19 cellular contexts compared by ENCODE assay signal in the genomic region with DNA sequence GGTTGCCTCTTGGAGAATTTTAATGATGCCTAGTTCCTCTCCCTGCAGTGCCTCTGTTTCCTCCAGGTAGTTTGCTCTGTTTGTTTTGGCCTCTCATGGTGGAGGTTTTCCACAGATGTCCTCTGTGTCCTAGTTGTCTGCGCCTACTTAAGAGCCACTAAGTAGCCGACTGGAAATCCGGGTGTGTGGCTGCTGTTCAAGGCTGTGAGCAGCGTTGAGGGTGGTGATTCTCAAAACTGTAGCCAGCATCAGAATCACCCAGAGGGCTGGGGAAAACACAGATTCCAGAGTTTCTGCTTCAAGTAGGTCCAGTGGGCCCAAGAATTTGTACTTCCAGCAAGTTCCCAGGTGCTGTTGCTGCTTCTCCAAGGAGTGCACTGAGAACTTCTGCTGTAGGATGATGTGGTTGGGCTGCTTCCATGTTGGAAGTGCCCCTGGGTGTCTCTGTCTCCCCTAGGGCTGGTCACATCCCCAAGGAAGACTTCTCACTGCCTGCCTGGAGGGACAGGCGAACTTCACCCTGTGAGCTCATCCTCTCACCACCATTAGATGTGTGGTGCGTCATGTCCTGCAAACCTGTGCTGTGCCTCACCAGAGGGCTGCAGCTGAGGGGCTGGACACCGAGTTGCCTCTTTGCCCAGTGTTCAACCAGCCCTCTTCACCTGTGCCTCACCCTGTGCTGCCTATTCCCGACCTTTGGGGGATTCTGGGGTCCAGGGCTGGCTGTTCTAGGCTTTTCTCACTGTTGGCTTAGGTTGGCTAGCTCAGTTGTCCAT. TPM values are rescaled to one million over a fixed set of nuclear protein-coding genes. Genes with fewer than 3 reads are reported as not detected.
A peak's percentile ranks its signal among the peaks of the same experiment; 100 is the strongest.
DNase-seq lines count a peak whose midpoint lies in the region; ATAC-seq, FAIRE-seq and TF ChIP-seq lines count a peak whose summit lies in the region.
"Had no signal": no experiment of that assay in that cellular context is flagged by ENCODE, and none has a peak within 500 bp of the region (broad histone marks: within the 10 kb centered on the region; RNA-seq: fewer than 3 reads in every experiment).

No MANE protein-coding gene starts in this region.

- no peaks in the 10 kb centered on the region for H3K27me3 ChIP-seq in spleen (replicated peaks in 1 of 7)

- H3K36me3 ChIP-seq in spleen = peaks cover 5 to 100% (median 94%) of the 10 kb centered on the region in 6 donors

- no peak for DNase-seq in activated naive CD4-positive, alpha-beta T cell treated with anti-CD3 and anti-CD28 coated beads, Interleukin-2, amount 10 ng/mL, durations not matched to agents 7 days and 5 days
- DNase-seq in activated naive CD4-positive, alpha-beta T cell treated with Interleukin-2 at 50 U/mL for 16 hours = no peak
- no peak for DNase-seq in activated CD4-positive, alpha-beta memory T cell treated with anti-CD3 and anti-CD28 coated beads, Interleukin-2, amount 10 ng/mL, durations not matched to agents 7 days and 5 days
- peak; percentile 46 for DNase-seq in islet precursor cell
- DNase-seq in spleen = no peak
- no peak for DNase-seq in GM12891 (ENCODE audit: insufficient read length, low spot score)
- DNase-seq: mucosa of descending colon; PC-3; SK-N-SH; stimulated activated CD4-positive, alpha-beta T cell treated with anti-CD3 and anti-CD28 coated beads, Interleukin-12 subunit alpha, Interleukin-12 subunit beta, amount 100 ng/mL, for 4 hours had no signal

- intact Hi-C loops in spleen (cut with DNase I; ENCODE audit: low total_unique reads) = no loop called here

- TF ChIP-seq CTCF in spleen (IDR thresholded peaks at IDR 0.05 in 8 of 11, conservative IDR thresholded peaks at IDR 0.05 in 3 of 11) = no peak

- ATAC-seq in GM18870 (IDR thresholded peaks at IDR 0.05; ENCODE audit: unreplicated experiment) (no peak), HG02571 (IDR thresholded peaks at IDR 0.05; ENCODE audit: unreplicated experiment) (no peak)
- ATAC-seq: esophagus mucosa, HCT116, mucosa of descending colon, PC-3, WTC11 had no signal

- H3K27me3 Mint-ChIP-seq in activated naive CD4-positive, alpha-beta T cell treated with anti-CD3 and anti-CD28 coated beads, Interleukin-2, amount 10 ng/mL, durations not matched to agents 7 days and 5 days = no peaks in the 10 kb centered on the region
- no peaks in the 10 kb centered on the region for H3K27me3 Mint-ChIP-seq in activated CD4-positive, alpha-beta memory T cell treated with anti-CD3 and anti-CD28 coated beads, Interleukin-2, amount 10 ng/mL, durations not matched to agents 7 days and 5 days
- H3K27me3 Mint-ChIP-seq: dendritic cell treated with granulocyte-macrophage colony-stimulating factor and Interleukin-4, amounts not matched to agents 40 ng/mL and 50 ng/mL, for 4 days had no signal

- POLR2A ChIA-PET in activated CD4-positive, alpha-beta memory T cell treated with anti-CD3 and anti-CD28 coated beads, Interleukin-2, amount 10 ng/mL, durations not matched to agents 7 days and 5 days (lab: Charles Lee) = interaction anchor here (0.9 kb wide), 1 partner anchor 40 kb away, joined by 3 read pairs; no protein-coding TSS in a partner anchor

- no peaks in the 10 kb centered on the region for H3K9me3 Mint-ChIP-seq in activated naive CD4-positive, alpha-beta T cell treated with anti-CD3 and anti-CD28 coated beads, Interleukin-2, amount 10 ng/mL, durations not matched to agents 7 days and 5 days
- H3K9me3 Mint-ChIP-seq in activated CD4-positive, alpha-beta memory T cell treated with anti-CD3 and anti-CD28 coated beads, Interleukin-2, amount 10 ng/mL, durations not matched to agents 7 days and 5 days = no peaks in the 10 kb centered on the region
- H3K9me3 Mint-ChIP-seq: dendritic cell treated with granulocyte-macrophage colony-stimulating factor and Interleukin-4, amounts not matched to agents 40 ng/mL and 50 ng/mL, for 4 days; WTC11 had no signal

- peak overlapping the region; percentile 44 to 77 (median 52) for H3K27ac ChIP-seq in spleen

- peaks cover 81% of the 10 kb centered on the region for H3K36me3 Mint-ChIP-seq in activated naive CD4-positive, alpha-beta T cell treated with anti-CD3 and anti-CD28 coated beads, Interleukin-2, amount 10 ng/mL, durations not matched to agents 7 days and 5 days
- peaks cover 87% of the 10 kb centered on the region for H3K36me3 Mint-ChIP-seq in activated CD4-positive, alpha-beta memory T cell treated with anti-CD3 and anti-CD28 coated beads, Interleukin-2, amount 10 ng/mL, durations not matched to agents 7 days and 5 days (ENCODE audit: low read depth)

- no peak overlapping the region for H3K4me3 ChIP-seq in spleen
- H3K4me3 ChIP-seq: mucosa of descending colon had no signal

- peak overlapping the region; percentile 85 for H3K27ac Mint-ChIP-seq in activated naive CD4-positive, alpha-beta T cell treated with anti-CD3 and anti-CD28 coated beads, Interleukin-2, amount 10 ng/mL, durations not matched to agents 7 days and 5 days
- H3K27ac Mint-ChIP-seq in activated CD4-positive, alpha-beta memory T cell treated with anti-CD3 and anti-CD28 coated beads, Interleukin-2, amount 10 ng/mL, durations not matched to agents 7 days and 5 days = peak overlapping the region; percentile 83
- H3K27ac Mint-ChIP-seq: dendritic cell treated with granulocyte-macrophage colony-stimulating factor and Interleukin-4, amounts not matched to agents 40 ng/mL and 50 ng/mL, for 4 days; WTC11 had no signal

- H3K4me1 Mint-ChIP-seq in activated naive CD4-positive, alpha-beta T cell treated with anti-CD3 and anti-CD28 coated beads, Interleukin-2, amount 10 ng/mL, durations not matched to agents 7 days and 5 days = peaks cover 19% of the 10 kb centered on the region
- peaks cover 32% of the 10 kb centered on the region for H3K4me1 Mint-ChIP-seq in activated CD4-positive, alpha-beta memory T cell treated with anti-CD3 and anti-CD28 coated beads, Interleukin-2, amount 10 ng/mL, durations not matched to agents 7 days and 5 days
- H3K4me1 Mint-ChIP-seq: WTC11 had no signal

- H3K4me3 Mint-ChIP-seq in activated naive CD4-positive, alpha-beta T cell treated with anti-CD3 and anti-CD28 coated beads, Interleukin-2, amount 10 ng/mL, durations not matched to agents 7 days and 5 days = no peak overlapping the region
- H3K4me3 Mint-ChIP-seq in activated CD4-positive, alpha-beta memory T cell treated with anti-CD3 and anti-CD28 coated beads, Interleukin-2, amount 10 ng/mL, durations not matched to agents 7 days and 5 days = peak overlapping the region; percentile 30
- H3K4me3 Mint-ChIP-seq: dendritic cell treated with granulocyte-macrophage colony-stimulating factor and Interleukin-4, amounts not matched to agents 40 ng/mL and 50 ng/mL, for 4 days; WTC11 had no signal

- H3K4me1 ChIP-seq in spleen = peaks cover 11 to 46% (median 23%) of the 10 kb centered on the region in 6 donors

- CTCF ChIA-PET in activated naive CD4-positive, alpha-beta T cell treated with anti-CD3 and anti-CD28 coated beads, Interleukin-2, amount 10 ng/mL, durations not matched to agents 7 days and 5 days (lab: Charles Lee) = no interaction called here
- CTCF ChIA-PET in activated CD4-positive, alpha-beta memory T cell treated with anti-CD3 and anti-CD28 coated beads, Interleukin-2, amount 10 ng/mL, durations not matched to agents 7 days and 5 days (lab: Charles Lee) = interaction anchor here (1.3 to 1.8 kb wide), 3 partner anchors 10 to 196 kb away, joined by 3 to 4 read pairs (median 4); no protein-coding TSS in a partner anchor

- FAIRE-seq in GM12891 (lab: Jason Lieb, UNC) = no peak
- FAIRE-seq: astrocyte, G401.6, keratinocyte had no signal

- TF ChIP-seq POLR2A in spleen (IDR thresholded peaks at IDR 0.05) (no peak), GM12891 (IDR thresholded peaks at IDR 0.05; ENCODE audit: low read depth, low read length) (no peak)

- WGBS in spleen, 5 donors = 83 to 90% (median 89%) methylated on average over 8 of the region's 8 CpGs

- no peaks in the 10 kb centered on the region for H3K9me3 ChIP-seq in spleen
- H3K9me3 ChIP-seq: mucosa of descending colon, SK-N-SH had no signal

TF ChIP-seq in GM12891, 5 proteins besides CTCF, POLR2A, EP300 and RAD21:
- TF ChIP-seq PAX5 (IDR thresholded peaks at IDR 0.05; ENCODE audit: insufficient read depth, low read length, severe bottlenecking) (no peak), TAF1 (IDR thresholded peaks at IDR 0.05; ENCODE audit: low read depth, low read length) (no peak)
TF ChIP-seq in GM12891: peak in this region for 0.

RNA-seq across cellular contexts. Expression of a gene that starts 34.8 kb away (rescaled TPM):
- 10 to 100 TPM; 35.2 to 35.7 TPM for total RNA-seq in activated CD4-positive, alpha-beta memory T cell treated with anti-CD3 and anti-CD28 coated beads, Interleukin-2, amount 10 ng/mL, durations not matched to agents 7 days and 5 days
- 100 to 1,000 TPM in 1 of 7 donors, 10 to 100 TPM in 6; 55.7 to 117 (median 86.7) TPM for total RNA-seq in spleen
- 10 to 100 TPM; 20.7 to 40.2 (median 38.4) TPM for polyA plus RNA-seq in spleen
- 15.7 TPM for polyA plus RNA-seq in GM12891 (2012; ENCODE audit: low read depth, missing spikeins)

RNA-seq across cellular contexts. Expression of a gene that starts 42.1 kb away (rescaled TPM):
- 100 to 1,000 TPM; 175 to 180 TPM for total RNA-seq in activated CD4-positive, alpha-beta memory T cell treated with anti-CD3 and anti-CD28 coated beads, Interleukin-2, amount 10 ng/mL, durations not matched to agents 7 days and 5 days
- 10 to 100 TPM in 6 of 7 donors, 1 to 10 TPM in 1; 9.2 to 27.3 (median 13.9) TPM for total RNA-seq in spleen
- 100 to 1,000 TPM in 2 of 3 donors, 10 to 100 TPM in 1; 50.0 to 142 (median 109) TPM for polyA plus RNA-seq in spleen
- 360 TPM for polyA plus RNA-seq in GM12891 (2012; ENCODE audit: low read depth, missing spikeins)

Comparison
In these comparisons a context has a peak if more than half of its experiments do, and no peak if none do; other contexts are left out.
1. RNA of a gene that starts 42.1 kb away (total RNA-seq): 175 to 180 TPM in activated CD4-positive, alpha-beta memory T cell treated with anti-CD3 and anti-CD28 coated beads, Interleukin-2, amount 10 ng/mL, durations not matched to agents 7 days and 5 days; 9.2 to 27.3 TPM in spleen; every median in the first group is over 4 times any median in the second.